1 cellular context compared by ENCODE assay signal in genomic region chr11:103633819-103634590, GRCh38.
TF ChIP-seq lines count a peak whose summit lies in the region.

No MANE protein-coding gene starts in this region.

TF ChIP-seq in GM23338, 12 proteins besides CTCF, POLR2A, EP300 and RAD21:
- TF ChIP-seq JUNB (IDR thresholded peaks at IDR 0.05; ENCODE audit: unreplicated experiment), result no peak
- TF ChIP-seq EZH2 (IDR thresholded peaks at IDR 0.05; ENCODE audit: low read depth, unreplicated experiment), result no peak
- no peak for TF ChIP-seq STAT1 (IDR thresholded peaks at IDR 0.05; ENCODE audit: unreplicated experiment)
- no peak for TF ChIP-seq ZNF462 (CRISPR knock-in tag; IDR thresholded peaks at IDR 0.05)
- no peak for TF ChIP-seq CREB1 (CRISPR knock-in tag; IDR thresholded peaks at IDR 0.05; ENCODE audit: low read depth)
- TF ChIP-seq ETS1 (IDR thresholded peaks at IDR 0.05), result no peak
- no peak for TF ChIP-seq REST (IDR thresholded peaks at IDR 0.05; ENCODE audit: unreplicated experiment)
- no peak for TF ChIP-seq NANOG (IDR thresholded peaks at IDR 0.05; ENCODE audit: borderline replicate concordance)
- no peak for TF ChIP-seq ZNF114 (CRISPR knock-in tag; IDR thresholded peaks at IDR 0.05)
- TF ChIP-seq ZNF331 (CRISPR knock-in tag; IDR thresholded peaks at IDR 0.05; ENCODE audit: low read depth), result no peak
- TF ChIP-seq EZH2phosphoT487 (IDR thresholded peaks at IDR 0.05; ENCODE audit: unreplicated experiment), result no peak
- no peak for TF ChIP-seq POLR2AphosphoS5 (IDR thresholded peaks at IDR 0.05; ENCODE audit: low read depth)
TF ChIP-seq in GM23338: peak in this region for 0.
